8 cellular contexts compared by ENCODE assay signal in the genomic region with DNA sequence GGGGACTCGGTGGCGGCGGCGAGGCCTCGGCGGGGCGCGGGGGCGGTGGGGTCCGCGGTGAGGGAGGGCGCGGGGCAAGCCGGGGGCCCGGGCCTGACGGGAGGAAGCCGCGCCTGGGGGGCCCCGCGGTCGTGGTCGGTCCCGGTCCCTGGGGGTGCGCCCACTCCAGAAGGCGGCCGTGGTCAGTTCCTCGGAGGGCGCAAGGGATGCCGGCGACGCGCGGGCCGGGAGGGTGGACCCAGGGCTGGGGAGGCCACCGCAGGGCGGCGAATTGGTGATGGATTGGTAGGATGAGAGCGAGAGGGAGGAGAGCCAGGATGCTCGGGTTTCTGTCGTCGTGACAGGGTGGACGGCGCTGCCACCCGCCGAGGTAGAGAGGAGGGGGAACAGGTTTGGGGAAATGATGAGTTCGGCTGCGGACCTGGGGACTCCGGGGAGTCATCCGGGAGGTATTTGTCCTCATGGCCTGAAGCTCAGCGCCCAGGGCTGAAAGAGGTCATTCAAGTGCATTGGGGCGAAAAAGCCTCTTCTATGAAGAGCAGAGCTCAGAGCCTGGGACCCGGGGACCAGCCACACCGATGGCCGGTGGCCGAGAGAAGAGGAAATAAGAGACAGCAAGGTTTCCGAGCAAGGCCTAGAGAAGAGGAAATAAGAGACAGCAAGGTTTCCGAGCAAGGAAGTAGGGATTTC. TPM values are rescaled to one million over a fixed set of nuclear protein-coding genes. Genes with fewer than 3 reads are reported as not detected.
DNase-seq lines count a peak whose midpoint lies in the region; ATAC-seq and TF ChIP-seq lines count a peak whose summit lies in the region.

No MANE protein-coding gene starts in this region.

- no peaks in the 10 kb centered on the region for H3K27me3 ChIP-seq in naive thymus-derived CD4-positive, alpha-beta T cell (ENCODE audit: control insufficient read depth in 2 of 2, insufficient read depth in 2 of 2, low read length in 2 of 2)
- no peaks in the 10 kb centered on the region for H3K27me3 ChIP-seq in testis

- H3K27me3 Mint-ChIP-seq in naive thymus-derived CD4-positive, alpha-beta T cell = no peaks in the 10 kb centered on the region

- peaks cover 16 to 44% (median 36%) of the 10 kb centered on the region in 7 donors for H3K4me1 Mint-ChIP-seq in naive thymus-derived CD4-positive, alpha-beta T cell

- no peak for TF ChIP-seq CTCF in testis (IDR thresholded peaks at IDR 0.05)

- intact Hi-C loops in naive thymus-derived CD4-positive, alpha-beta T cell (cut with micrococcal nuclease) = loop anchor here (1.0 to 5.0 kb wide), 14 partner anchors 29 to 1750 kb away; partner anchors contain the start of genes DNAJC25 (in 2 of the 2), ECPAS (in 2 of the 2), UGCG (in 2 of the 2) and C9orf43 (in 1 of the 2)
- intact Hi-C loops in testis (cut with DNase I; ENCODE audit: low total_unique reads) = no loop called here

- peaks cover 0 to 9% (median 0%) of the 10 kb centered on the region in 3 experiments for H3K36me3 ChIP-seq in naive thymus-derived CD4-positive, alpha-beta T cell (ENCODE audit: control insufficient read depth in 2 of 3, insufficient read depth in 3 of 3, low read length in 3 of 3)
- no peaks in the 10 kb centered on the region for H3K36me3 ChIP-seq in testis (ENCODE audit: low read depth, missing control alignments)

- CTCF ChIA-PET in naive thymus-derived CD4-positive, alpha-beta T cell (lab: Charles Lee) = interaction anchor here (0.7 to 1.3 kb wide), 2 partner anchors 21 to 40 kb away, joined by 3 to 5 read pairs; no protein-coding TSS in a partner anchor

- peak overlapping the region; percentile 82 to 97 (median 92) for H3K27ac Mint-ChIP-seq in naive thymus-derived CD4-positive, alpha-beta T cell

- DNase-seq in A172 (ENCODE audit: low spot score) = peak; percentile 11
- DNase-seq in NCI-H748 (lab: John Stamatoyannopoulos, UW; ENCODE audit: unreplicated experiment) = peak; percentile 56
- peak; percentile 59 to 62 for DNase-seq in activated T-cell treated with anti-CD3 and anti-CD28 coated beads, Interleukin-2, amount 50 U/mL, for 48 hours
- DNase-seq in fibroblast of gingiva (ENCODE audit: low read depth) = peak; percentile 51
- peak in 8 of 9 donors; percentile 7 to 39 (median 23) for DNase-seq in naive thymus-derived CD4-positive, alpha-beta T cell
- DNase-seq in testis = peak; percentile 51

- H3K36me3 Mint-ChIP-seq in naive thymus-derived CD4-positive, alpha-beta T cell = peaks cover 0 to 18% (median 4%) of the 10 kb centered on the region in 5 donors

- ATAC-seq in GM18505 (IDR thresholded peaks at IDR 0.05; ENCODE audit: unreplicated experiment) (peak; percentile 37), HG02943 (IDR thresholded peaks at IDR 0.05; ENCODE audit: low read depth, unreplicated experiment) (peak; percentile 31)
- ATAC-seq in naive thymus-derived CD4-positive, alpha-beta T cell = peak; percentile 39

- H3K4me1 ChIP-seq in naive thymus-derived CD4-positive, alpha-beta T cell (ENCODE audit: control insufficient read depth in 2 of 2, insufficient read depth in 2 of 2, low read length in 2 of 2) = peaks cover 18 to 31% of the 10 kb centered on the region in 2 donors
- peaks cover 10% of the 10 kb centered on the region for H3K4me1 ChIP-seq in testis

- H3K4me3 ChIP-seq in naive thymus-derived CD4-positive, alpha-beta T cell (ENCODE audit: low read length) = peak overlapping the region; percentile 70
- H3K4me3 ChIP-seq in testis = peak overlapping the region; percentile 71 to 82

- no peaks in the 10 kb centered on the region for H3K9me3 ChIP-seq in naive thymus-derived CD4-positive, alpha-beta T cell (ENCODE audit: control insufficient read depth in 2 of 3, low read length in 3 of 3)
- H3K9me3 ChIP-seq in testis = no peaks in the 10 kb centered on the region

- 0 to 1% methylated on average over 33 to 36 of the region's 57 CpGs for WGBS in testis, 2 donors

- POLR2A ChIA-PET in naive thymus-derived CD4-positive, alpha-beta T cell (lab: Charles Lee) = interaction anchor here (0.6 to 2.2 kb wide), 7 partner anchors 29 to 683 kb away, joined by 3 to 11 read pairs (median 4); partner anchors contain the start of gene DNAJC25

- no peaks in the 10 kb centered on the region for H3K9me3 Mint-ChIP-seq in naive thymus-derived CD4-positive, alpha-beta T cell

- TF ChIP-seq POLR2A in GM18505 (IDR thresholded peaks at IDR 0.05; ENCODE audit: borderline replicate concordance, extremely low read depth, insufficient read depth, insufficient read length) (no peak), testis (IDR thresholded peaks at IDR 0.05) (no peak)

- peak overlapping the region; percentile 87 to 97 (median 93) for H3K4me3 Mint-ChIP-seq in naive thymus-derived CD4-positive, alpha-beta T cell

- H3K27ac ChIP-seq in naive thymus-derived CD4-positive, alpha-beta T cell (ENCODE audit: low read depth, low read length) = peak overlapping the region; percentile 71
- peak overlapping the region; percentile 48 to 81 for H3K27ac ChIP-seq in testis

RNA-seq across cellular contexts. Expression of gene GNG10, which starts 0.5 kb away (rescaled TPM):
- 114 and 140 TPM in 2 replicates for total RNA-seq in A172 (2014; rRNA removed; shearing (Covaris generic))
- total RNA-seq in naive thymus-derived CD4-positive, alpha-beta T cell = 10 to 100 TPM in 4 of 5 experiments, 1 to 10 TPM in 1; 5.3 to 26.1 (median 12.2) TPM
- 10 to 100 TPM; 15.5 to 26.8 TPM for polyA plus RNA-seq in naive thymus-derived CD4-positive, alpha-beta T cell
- total RNA-seq in testis = 10 to 100 TPM; 37.1 to 38.3 TPM
- 35.9 TPM for polyA plus RNA-seq in testis (ENCODE audit: insufficient read depth, low read depth, low replicate concordance)

RNA-seq across cellular contexts. Expression of gene DNAJC25, which starts 30.8 kb away (rescaled TPM):
- 7.0 and 8.7 TPM in 2 replicates for total RNA-seq in A172 (2014; rRNA removed; shearing (Covaris generic))
- 1 to 10 TPM; 4.0 to 6.0 (median 5.2) TPM for total RNA-seq in naive thymus-derived CD4-positive, alpha-beta T cell
- 1 to 10 TPM; 1.7 to 1.9 TPM for polyA plus RNA-seq in naive thymus-derived CD4-positive, alpha-beta T cell
- 10 to 100 TPM; 15.7 to 15.9 TPM for total RNA-seq in testis
- 10.0 TPM for polyA plus RNA-seq in testis (ENCODE audit: insufficient read depth, low read depth, low replicate concordance)

Comparison
In these comparisons a context has a peak if more than half of its experiments do, and no peak if none do; other contexts are left out.
1. Peak in every context shown above with its lines: DNase-seq, ATAC-seq, H3K4me3 ChIP-seq and H3K27ac ChIP-seq.